15 cellular contexts compared by ENCODE assay signal in the genomic region with DNA sequence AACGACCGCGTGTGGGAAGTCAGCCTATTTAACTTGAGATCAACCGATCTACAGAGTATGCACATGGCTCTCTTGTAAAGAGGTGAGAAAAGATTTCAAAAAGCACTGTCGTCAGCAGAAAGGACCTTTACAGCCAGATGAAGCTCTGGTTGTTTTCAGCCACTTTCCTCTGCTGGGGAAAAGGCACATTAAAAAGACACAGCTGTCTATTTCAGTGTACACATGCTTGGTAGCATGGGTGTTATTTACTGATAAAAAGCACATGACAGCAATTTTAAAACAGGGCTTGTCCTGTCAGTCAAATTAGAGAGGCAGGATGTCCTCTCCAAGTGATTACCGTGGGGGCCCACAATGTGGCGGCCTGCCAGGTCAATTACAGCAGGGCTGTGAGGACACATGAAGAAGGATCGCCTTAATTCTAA.
DNase-seq lines count a peak whose midpoint lies in the region; ATAC-seq and TF ChIP-seq lines count a peak whose summit lies in the region.
"Had no signal": no experiment of that assay in that cellular context is flagged by ENCODE, and none has a peak within 500 bp of the region (broad histone marks: within the 10 kb centered on the region; RNA-seq: fewer than 3 reads in every experiment).

No MANE protein-coding gene starts in this region.

- H3K36me3 ChIP-seq in parathyroid adenoma (ENCODE audit: control insufficient read depth, insufficient read depth, low read length) (no peaks in the 10 kb centered on the region), neural progenitor cell (no peaks in the 10 kb centered on the region)

- TF ChIP-seq CTCF in parathyroid adenoma (IDR thresholded peaks at IDR 0.05) (no peak), neural progenitor cell (IDR thresholded peaks at IDR 0.05) (no peak)

- H3K4me3 Mint-ChIP-seq in neural progenitor cell, result no peak overlapping the region
- H3K4me3 Mint-ChIP-seq: activated naive CD4-positive, alpha-beta T cell treated with anti-CD3 and anti-CD28 coated beads for 36 hours; natural killer cell; WTC11 had no signal

- no peak overlapping the region for H3K27ac ChIP-seq in parathyroid adenoma
- H3K27ac ChIP-seq in neural progenitor cell, result no peak overlapping the region

- intact Hi-C loops in Right ventricle myocardium inferior (cut with DNase I), result loop anchor here (5.0 to 10.0 kb wide), 3 partner anchors 71 to 304 kb away; partner anchors contain the start of genes PACRG and PRKN

- H3K27me3 Mint-ChIP-seq in neural progenitor cell (ENCODE audit: insufficient read depth, low read depth), result no peaks in the 10 kb centered on the region

- ATAC-seq in Right ventricle myocardium inferior (peak; percentile 86), GM19467 (IDR thresholded peaks at IDR 0.05; ENCODE audit: unreplicated experiment) (no peak)
- ATAC-seq: natural killer cell, WTC11 had no signal

- H3K4me2 ChIP-seq in parathyroid adenoma (ENCODE audit: low read length) (no peak overlapping the region), neural progenitor cell (no peak overlapping the region)

- DNase-seq in LHCN-M2 (ENCODE audit: low read depth) (peak; percentile 35), NCI-H748 (lab: John Stamatoyannopoulos, UW; ENCODE audit: unreplicated experiment) (peak; percentile 94), Right ventricle myocardium inferior (ENCODE audit: missing footprints) (peak; percentile 86), neural progenitor cell (ENCODE audit: low spot score) (no peak), MV-4-11 (lab: John Stamatoyannopoulos, UW) (no peak)
- DNase-seq: activated naive CD4-positive, alpha-beta T cell treated with anti-CD3 and anti-CD28 coated beads for 36 hours; effector memory CD4-positive, alpha-beta T cell; GF-D8; natural killer cell; NCI-H1436 treated with DMSO at 0.1 percent for 48 hours; small intestine; SW 1271 had no signal

- H3K4me3 ChIP-seq in parathyroid adenoma (ENCODE audit: low read depth, low read length), result no peak overlapping the region
- no peak overlapping the region for H3K4me3 ChIP-seq in neural progenitor cell

- H3K4me1 Mint-ChIP-seq in neural progenitor cell, result peaks cover 19% of the 10 kb centered on the region
- H3K4me1 Mint-ChIP-seq: natural killer cell had no signal

- H3K4me1 ChIP-seq in parathyroid adenoma, result peaks cover 5% of the 10 kb centered on the region
- peaks cover 8% of the 10 kb centered on the region for H3K4me1 ChIP-seq in neural progenitor cell

- H3F3A ChIP-seq in neural progenitor cell (ENCODE audit: low read depth), result peaks cover 4% of the 10 kb centered on the region

- H3K79me2 ChIP-seq in parathyroid adenoma (no peaks in the 10 kb centered on the region), neural progenitor cell (ENCODE audit: low read depth) (no peaks in the 10 kb centered on the region)

- no peaks in the 10 kb centered on the region for H4K20me1 ChIP-seq in neural progenitor cell (ENCODE audit: low read depth)

- H3K27me3 ChIP-seq in parathyroid adenoma (ENCODE audit: control insufficient read depth, insufficient read depth, low read length) (no peaks in the 10 kb centered on the region), neural progenitor cell (no peaks in the 10 kb centered on the region)

- no peak overlapping the region for H3K27ac Mint-ChIP-seq in neural progenitor cell
- H3K27ac Mint-ChIP-seq: activated naive CD4-positive, alpha-beta T cell treated with anti-CD3 and anti-CD28 coated beads for 36 hours; natural killer cell; WTC11 had no signal

- H3K9ac ChIP-seq in parathyroid adenoma, result no peak overlapping the region
- H3K9ac ChIP-seq in neural progenitor cell, result no peak overlapping the region

- H2AFZ ChIP-seq in parathyroid adenoma, result peak overlapping the region; percentile 31
- no peak overlapping the region for H2AFZ ChIP-seq in neural progenitor cell (replicated peaks)

- H3K36me3 Mint-ChIP-seq in neural progenitor cell, result no peaks in the 10 kb centered on the region
- H3K36me3 Mint-ChIP-seq: natural killer cell, WTC11 had no signal

- H3K9me3 ChIP-seq in parathyroid adenoma (ENCODE audit: control insufficient read depth, low read length) (no peaks in the 10 kb centered on the region), neural progenitor cell (ENCODE audit: low read depth) (no peaks in the 10 kb centered on the region)

- no peaks in the 10 kb centered on the region for H3K9me3 Mint-ChIP-seq in neural progenitor cell
- H3K9me3 Mint-ChIP-seq: WTC11 had no signal

Comparison
In these comparisons a context has a peak if more than half of its experiments do, and no peak if none do; other contexts are left out.
1. DNase-seq: peak in LHCN-M2 (single experiment), NCI-H748 (single experiment) and Right ventricle myocardium inferior (single experiment); none in neural progenitor cell (single experiment) and MV-4-11 (single experiment).